ENCODE assay signal across 18 cellular contexts in the genomic region with DNA sequence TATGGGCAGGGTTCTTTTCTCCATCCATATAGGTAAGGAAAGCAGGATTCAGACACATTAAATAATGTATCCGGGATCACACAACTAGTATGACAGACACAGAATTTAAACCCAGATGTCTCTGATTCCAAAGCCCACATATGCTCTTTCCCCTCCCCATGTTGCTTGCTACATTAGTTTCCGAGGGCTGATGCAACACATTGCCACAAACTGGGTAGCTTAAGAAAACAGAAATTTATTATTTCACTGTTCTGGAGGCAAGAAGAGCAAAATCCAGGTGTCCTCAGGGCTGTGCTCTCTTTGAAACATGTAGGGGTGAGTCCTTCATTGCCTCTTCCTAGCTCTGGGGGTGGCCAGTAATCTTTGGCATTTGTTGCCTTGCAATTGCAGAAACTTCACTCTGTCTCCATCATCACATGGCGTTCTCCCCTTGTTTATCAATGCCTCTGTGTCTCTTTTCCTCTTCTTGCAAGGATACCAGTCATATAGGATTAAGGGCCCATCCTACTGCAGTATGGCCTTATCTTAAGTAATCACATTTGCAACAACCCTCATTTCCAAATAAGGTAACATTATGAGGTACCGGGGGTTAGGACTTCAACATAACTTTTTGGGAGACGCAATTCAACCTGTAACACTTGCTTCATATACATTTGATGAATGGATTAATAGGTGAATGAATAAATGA.
DNase-seq lines count a peak whose midpoint lies in the region; ATAC-seq and TF ChIP-seq lines count a peak whose summit lies in the region.
"Had no signal": no experiment of that assay in that cellular context is flagged by ENCODE, and none has a peak within 500 bp of the region (broad histone marks: within the 10 kb centered on the region; RNA-seq: fewer than 3 reads in every experiment).

No MANE protein-coding gene starts in this region.

- H3K18ac ChIP-seq in mesenchymal stem cell (ENCODE audit: low read depth in 1 of 2, low read length in 2 of 2), result no peak overlapping the region

- H3K4me3 ChIP-seq in AG10803 (ENCODE audit: low read length) (no peak overlapping the region), HL-60 (replicated peaks; ENCODE audit: insufficient read depth, low read length) (no peak overlapping the region), adipocyte (ENCODE audit: low read length) (no peak overlapping the region), mesenchymal stem cell (ENCODE audit: insufficient read depth in 1 of 2, low read depth in 1 of 2, low read length in 2 of 2) (no peak overlapping the region), esophagus squamous epithelium (no peak overlapping the region), left lung (no peak overlapping the region)
- H3K4me3 ChIP-seq: A549 had no signal

- H3K79me1 ChIP-seq in mesenchymal stem cell (replicated peaks; ENCODE audit: low read length, poor library complexity, severe bottlenecking), result no peaks in the 10 kb centered on the region

- H4K8ac ChIP-seq in mesenchymal stem cell (ENCODE audit: low read length), result no peak overlapping the region

- H3K27ac ChIP-seq in HL-60 (replicated peaks), result peak overlapping the region; percentile 82
- peak overlapping the region; percentile 22 for H3K27ac ChIP-seq in mesenchymal stem cell (ENCODE audit: low read length, poor library complexity, severe bottlenecking)
- no peak overlapping the region for H3K27ac ChIP-seq in esophagus squamous epithelium
- peak overlapping the region in 1 of 2 donors; percentile 24 for H3K27ac ChIP-seq in left lung
- H3K27ac ChIP-seq: A549, KMS-11 had no signal

- H3K27me3 ChIP-seq in HL-60 (ENCODE audit: insufficient read depth, poor library complexity, severe bottlenecking) (no peaks in the 10 kb centered on the region), adipocyte (replicated peaks; ENCODE audit: control insufficient read depth, insufficient read depth, low read length) (peaks cover 29% of the 10 kb centered on the region), mesenchymal stem cell (ENCODE audit: control insufficient read depth in 1 of 2, insufficient read depth in 1 of 2, low read length in 2 of 2) (peaks cover 7 to 29% of the 10 kb centered on the region in 2 experiments), esophagus squamous epithelium (peaks cover 0 to 22% (median 0%) of the 10 kb centered on the region in 4 donors), left lung (peaks cover 0 to 5% of the 10 kb centered on the region in 2 donors)

- H3K4me1 ChIP-seq in adipocyte (ENCODE audit: control insufficient read depth, insufficient read depth, low read length), result no peaks in the 10 kb centered on the region
- H3K4me1 ChIP-seq in mesenchymal stem cell (ENCODE audit: control insufficient read depth, insufficient read depth, low read depth, low read length), result peaks cover 6% of the 10 kb centered on the region
- H3K4me1 ChIP-seq in esophagus squamous epithelium, result no peaks in the 10 kb centered on the region
- no peaks in the 10 kb centered on the region for H3K4me1 ChIP-seq in left lung
- H3K4me1 ChIP-seq: A549, BE2C had no signal

- no peak overlapping the region for H3K4me2 ChIP-seq in mesenchymal stem cell (ENCODE audit: low read length, poor library complexity, severe bottlenecking)
- H3K4me2 ChIP-seq: A549, KMS-11 had no signal

- TF ChIP-seq CTCF in AG10803 (conservative IDR thresholded peaks at IDR 0.05; ENCODE audit: low read length), result no peak
- TF ChIP-seq CTCF in HL-60 (IDR thresholded peaks at IDR 0.05; ENCODE audit: insufficient read depth, low read length), result no peak
- no peak for TF ChIP-seq CTCF in esophagus squamous epithelium (IDR thresholded peaks at IDR 0.05)
- no peak for TF ChIP-seq CTCF in left lung (IDR thresholded peaks at IDR 0.05)

- H3K9me3 ChIP-seq in adipocyte (ENCODE audit: control insufficient read depth, low read length) (no peaks in the 10 kb centered on the region), mesenchymal stem cell (ENCODE audit: control insufficient read depth, low read length) (no peaks in the 10 kb centered on the region), esophagus squamous epithelium (no peaks in the 10 kb centered on the region), left lung (no peaks in the 10 kb centered on the region)
- H3K9me3 ChIP-seq: A549, BE2C had no signal

- H3K9ac ChIP-seq in adipocyte (ENCODE audit: low read length), result no peak overlapping the region
- no peak overlapping the region for H3K9ac ChIP-seq in mesenchymal stem cell (ENCODE audit: low read length)
- H3K9ac ChIP-seq: KMS-11 had no signal

- no peak overlapping the region for H2BK12ac ChIP-seq in mesenchymal stem cell (ENCODE audit: low read length in 2 of 2)

- no peak overlapping the region for H2AK5ac ChIP-seq in mesenchymal stem cell (ENCODE audit: low read length, severe bottlenecking)

- DNase-seq in AG10803 (ENCODE audit: low read depth) (peak; percentile 2), HL-60 (ENCODE audit: low read depth in 1 of 2, low spot score in 1 of 2) (peak in 1 of 2 experiments; percentile 83), adipocyte (ENCODE audit: low read depth) (peak; percentile 9), mesenchymal stem cell (no peak), NCI-H510A (lab: John Stamatoyannopoulos, UW) (no peak), esophagus squamous epithelium (lab: John Stamatoyannopoulos, UW) (no peak), posterior vena cava (ENCODE audit: low spot score) (no peak), left lung (no peak)
- DNase-seq: BE2C, DMS53, GDM1, NCI-H1417, NCI-H1694 treated with DMSO at 0.1 percent for 48 hours, NCI-H446 treated with DMSO at 0.1 percent for 48 hours, PC-3, Right ventricle myocardium superior had no signal

- H2BK5ac ChIP-seq in mesenchymal stem cell (ENCODE audit: low read depth, low read length, poor library complexity, severe bottlenecking), result no peak overlapping the region

- 68% methylated on average over 3 of the region's 5 CpGs for WGBS in mesenchymal stem cell
- WGBS in esophagus squamous epithelium, 2 donors, result 69 to 79% methylated on average over 5 of the region's 5 CpGs

- H4K91ac ChIP-seq in mesenchymal stem cell (ENCODE audit: low read length), result no peak overlapping the region

- no peak overlapping the region for H3K14ac ChIP-seq in mesenchymal stem cell (ENCODE audit: low read length in 2 of 2)

- no peak for TF ChIP-seq POLR2A in esophagus squamous epithelium (IDR thresholded peaks at IDR 0.05)

- no peak overlapping the region for H2BK120ac ChIP-seq in mesenchymal stem cell (ENCODE audit: low read depth, low read length)

- H3K4ac ChIP-seq in mesenchymal stem cell (ENCODE audit: low read depth in 1 of 2, low read length in 2 of 2), result no peak overlapping the region

- H3K23ac ChIP-seq in mesenchymal stem cell (ENCODE audit: low read length in 2 of 2), result no peak overlapping the region

- no peak overlapping the region for H2AFZ ChIP-seq in mesenchymal stem cell (ENCODE audit: low read depth, low read length)

- intact Hi-C loops in esophagus squamous epithelium (cut with DNase I) (no loop called here), posterior vena cava (cut with DNase I) (no loop called here), left lung (cut with DNase I) (no loop called here)

- ATAC-seq in left lung, result no peak
- ATAC-seq: A549, PC-3 had no signal

- H3K36me3 ChIP-seq in adipocyte (ENCODE audit: control insufficient read depth, insufficient read depth, low read length, severe bottlenecking) (no peaks in the 10 kb centered on the region), mesenchymal stem cell (ENCODE audit: control insufficient read depth in 1 of 2, insufficient read depth in 2 of 2, low read depth in 1 of 2, low read length in 2 of 2) (no peaks in the 10 kb centered on the region), esophagus squamous epithelium (no peaks in the 10 kb centered on the region), left lung (no peaks in the 10 kb centered on the region)
- H3K36me3 ChIP-seq: BE2C had no signal

- no peak overlapping the region for H2BK15ac ChIP-seq in mesenchymal stem cell (ENCODE audit: low read depth, poor library complexity, severe bottlenecking)

Comparison
In these comparisons a context has a peak if more than half of its experiments do, and no peak if none do; other contexts are left out.
1. DNase-seq: peak in AG10803 (single experiment) and adipocyte (single experiment); none in mesenchymal stem cell (single experiment), NCI-H510A (single experiment), esophagus squamous epithelium (single experiment), posterior vena cava (single experiment) and left lung (0 of 2).
2. H3K27ac ChIP-seq: peak in HL-60 (single experiment) and mesenchymal stem cell (single experiment); none in esophagus squamous epithelium (0 of 4).